24 cellular contexts compared by ENCODE assay signal in genomic region chr2:119289093-119289492, GRCh38.
DNase-seq lines count a peak whose midpoint lies in the region; ATAC-seq and TF ChIP-seq lines count a peak whose summit lies in the region.
"Had no signal": no experiment of that assay in that cellular context is flagged by ENCODE, and none has a peak within 500 bp of the region (broad histone marks: within the 10 kb centered on the region; RNA-seq: fewer than 3 reads in every experiment).

No MANE protein-coding gene starts in this region.

- H3K79me2 ChIP-seq in fibroblast of lung (ENCODE audit: control insufficient read depth, insufficient read depth, low read length), result no peaks in the 10 kb centered on the region

- H3K27me3 Mint-ChIP-seq in activated T-cell treated with anti-CD3 and anti-CD28 coated beads, Interleukin-2, amount 50 U/mL, for 72 hours (ENCODE audit: low read depth), result no peaks in the 10 kb centered on the region
- H3K27me3 Mint-ChIP-seq: naive B cell had no signal

- TF ChIP-seq POLR2A in sigmoid colon (IDR thresholded peaks at IDR 0.05), result no peak

- DNase-seq in D341Med (ENCODE audit: low spot score) (peak; percentile 46), NCI-H524 (lab: John Stamatoyannopoulos, UW) (peak; percentile 63 to 84), fibroblast of lung (ENCODE audit: low read depth in 2 of 2) (peak; percentile 25 to 68), sigmoid colon (peak; percentile 74), NCI-H2196 (lab: John Stamatoyannopoulos, UW; ENCODE audit: unreplicated experiment) (no peak), iPS-NIHi7 (ENCODE audit: extremely low spot score) (no peak)
- DNase-seq in activated T-cell treated with anti-CD3 and anti-CD28 coated beads, Interleukin-2, amount 50 U/mL, for 72 hours, result no peak
- DNase-seq: activated CD4-positive, alpha-beta T cell treated with anti-CD3 and anti-CD28 coated beads for 4 hours; activated gamma-delta T cell; effector CD8-positive, alpha-beta T cell; foreskin keratinocyte; HCEC 1CT; naive B cell; NCI-H146; NCI-H2107; PC-9; retina; SHP77; spleen; T-helper 9 cell; upper lobe of left lung had no signal

- no peaks in the 10 kb centered on the region for H3K36me3 Mint-ChIP-seq in activated T-cell treated with anti-CD3 and anti-CD28 coated beads, Interleukin-2, amount 50 U/mL, for 72 hours (ENCODE audit: insufficient read depth in 2 of 2)
- H3K36me3 Mint-ChIP-seq: brain, naive B cell had no signal

- WGBS in sigmoid colon, 2 donors, result 73 to 90% methylated on average over 11 of the region's 11 CpGs

- H4K20me1 ChIP-seq in fibroblast of lung (ENCODE audit: control insufficient read depth, extremely low read depth, insufficient read depth, low read length), result no peaks in the 10 kb centered on the region

- H2AFZ ChIP-seq in fibroblast of lung (ENCODE audit: low read length), result no peak overlapping the region
- H2AFZ ChIP-seq: PC-9 had no signal

- H3K4me1 ChIP-seq in fibroblast of lung (ENCODE audit: control insufficient read depth, extremely low read depth, insufficient read depth, low read length) (no peaks in the 10 kb centered on the region), sigmoid colon (peaks cover 0 to 27% (median 15%) of the 10 kb centered on the region in 4 donors)
- H3K4me1 ChIP-seq: foreskin keratinocyte had no signal

- no peaks in the 10 kb centered on the region for H3K9me3 Mint-ChIP-seq in activated T-cell treated with anti-CD3 and anti-CD28 coated beads, Interleukin-2, amount 50 U/mL, for 72 hours
- H3K9me3 Mint-ChIP-seq: brain, naive B cell had no signal

- no peak overlapping the region for H3K27ac Mint-ChIP-seq in activated T-cell treated with anti-CD3 and anti-CD28 coated beads, Interleukin-2, amount 50 U/mL, for 72 hours
- H3K27ac Mint-ChIP-seq: brain had no signal

- H3K9me3 ChIP-seq in fibroblast of lung (ENCODE audit: control insufficient read depth, insufficient read depth, low read depth, low read length) (no peaks in the 10 kb centered on the region), sigmoid colon (no peaks in the 10 kb centered on the region)
- H3K9me3 ChIP-seq: spleen, upper lobe of left lung had no signal

- peaks cover 3% of the 10 kb centered on the region for H3K4me1 Mint-ChIP-seq in activated T-cell treated with anti-CD3 and anti-CD28 coated beads, Interleukin-2, amount 50 U/mL, for 72 hours (ENCODE audit: low read depth)

- H3K4me2 ChIP-seq in fibroblast of lung (ENCODE audit: extremely low read depth, insufficient read depth, low read length), result no peak overlapping the region
- H3K4me2 ChIP-seq: PC-9 had no signal

- ATAC-seq in activated T-cell treated with anti-CD3 and anti-CD28 coated beads, Interleukin-2, amount 50 U/mL, for 72 hours (replicated peaks in 1 of 2), result no peak
- ATAC-seq: foreskin keratinocyte had no signal

- TF ChIP-seq EP300 in sigmoid colon (IDR thresholded peaks at IDR 0.05), result peak in 3 of 4 donors; percentile 26 to 95 (median 47)

- TF ChIP-seq CTCF in fibroblast of lung (conservative IDR thresholded peaks at IDR 0.05 in 1 of 2, IDR thresholded peaks at IDR 0.05 in 1 of 2; ENCODE audit: low read depth in 1 of 2, low read length in 2 of 2) (no peak), sigmoid colon (IDR thresholded peaks at IDR 0.05) (no peak)

- no peak overlapping the region for H3K9ac ChIP-seq in fibroblast of lung (ENCODE audit: insufficient read depth, low read length)

- no peak overlapping the region for H3K4me3 Mint-ChIP-seq in activated T-cell treated with anti-CD3 and anti-CD28 coated beads, Interleukin-2, amount 50 U/mL, for 72 hours
- H3K4me3 Mint-ChIP-seq: brain, naive B cell had no signal

- H3K27ac ChIP-seq in fibroblast of lung (ENCODE audit: insufficient read depth, low read length), result no peak overlapping the region
- peak overlapping the region in 3 of 4 donors; percentile 60 to 84 (median 69) for H3K27ac ChIP-seq in sigmoid colon
- H3K27ac ChIP-seq: C4-2B, foreskin keratinocyte, PC-9, VCaP had no signal

- H3K36me3 ChIP-seq in fibroblast of lung (ENCODE audit: control insufficient read depth, insufficient read depth, low read length) (no peaks in the 10 kb centered on the region), sigmoid colon (no peaks in the 10 kb centered on the region)

- H3K4me3 ChIP-seq in fibroblast of lung (replicated peaks in 1 of 4; ENCODE audit: control extremely low read depth in 1 of 4, insufficient read depth in 1 of 4, low read depth in 3 of 4, low read length in 4 of 4) (no peak overlapping the region), sigmoid colon (no peak overlapping the region)
- H3K4me3 ChIP-seq: PC-9, spleen, upper lobe of left lung had no signal

- H3K27me3 ChIP-seq in fibroblast of lung (ENCODE audit: control insufficient read depth, insufficient read depth, low read length) (no peaks in the 10 kb centered on the region), sigmoid colon (no peaks in the 10 kb centered on the region)
- H3K27me3 ChIP-seq: foreskin keratinocyte, spleen, upper lobe of left lung had no signal

- intact Hi-C loops in sigmoid colon (cut with DNase I), result loop anchor here (10.0 kb wide), 1 partner anchor 274 kb away; no protein-coding TSS in a partner anchor

Comparison
In these comparisons a context has a peak if more than half of its experiments do, and no peak if none do; other contexts are left out.
1. DNase-seq: peak in D341Med (single experiment), NCI-H524 (2 of 2), fibroblast of lung (2 of 2) and sigmoid colon (single experiment); none in NCI-H2196 (single experiment), activated T-cell treated with anti-CD3 and anti-CD28 coated beads, Interleukin-2, amount 50 U/mL, for 72 hours (0 of 2) and iPS-NIHi7 (single experiment).